Comparison of ENCODE assay signal across 15 cellular contexts in genomic region chr12:9952954-9953729, GRCh38. TPM values are rescaled to one million over a fixed set of nuclear protein-coding genes. Genes with fewer than 3 reads are reported as not detected.
"Had no signal": no experiment of that assay in that cellular context is flagged by ENCODE, and none has a peak within 500 bp of the region (broad histone marks: within the 10 kb centered on the region; RNA-seq: fewer than 3 reads in every experiment).

No MANE protein-coding gene starts in this region.

RNA-seq across cellular contexts. Expression of gene CLEC12A, which starts 18.1 kb away (rescaled TPM):
- total RNA-seq: activated B cell treated with CpG ODN at 0.5 μM for 24 hours; activated CD4-positive, alpha-beta memory T cell treated with anti-CD3 and anti-CD28 coated beads for 36 hours; activated CD4-positive, alpha-beta T cell treated with anti-CD3 and anti-CD28 coated beads for 36 hours; activated CD4-positive, alpha-beta T cell treated with anti-CD3 and anti-CD28 coated beads, Interleukin-2, amount 10 ng/mL, durations not matched to agents 24 days and 14 days; activated CD8-positive, alpha-beta memory T cell treated with anti-CD3 and anti-CD28 coated beads for 36 hours; WTC11 had no signal

RNA-seq across cellular contexts. Expression of gene CLEC2A, which starts 21.0 kb away (rescaled TPM):
- total RNA-seq: activated B cell treated with CpG ODN at 0.5 μM for 24 hours; activated CD4-positive, alpha-beta memory T cell treated with anti-CD3 and anti-CD28 coated beads for 36 hours; activated CD4-positive, alpha-beta memory T cell treated with anti-CD3 and anti-CD28 coated beads, Interleukin-2, amount 10 ng/mL, durations not matched to agents 7 days and 5 days; activated CD4-positive, alpha-beta T cell treated with anti-CD3 and anti-CD28 coated beads for 36 hours; activated CD4-positive, alpha-beta T cell treated with anti-CD3 and anti-CD28 coated beads, Interleukin-2, amount 10 ng/mL, durations not matched to agents 24 days and 14 days; activated CD4-positive, alpha-beta T cell treated with anti-CD3 and anti-CD28 coated beads, Interleukin-2, amount 10 ng/mL, durations not matched to agents 7 days and 5 days; activated CD8-positive, alpha-beta memory T cell treated with anti-CD3 and anti-CD28 coated beads for 36 hours; activated CD8-positive, alpha-beta memory T cell treated with anti-CD3 and anti-CD28 coated beads, Interleukin-2, amount 10 ng/mL, durations not matched to agents 7 days and 5 days; activated CD8-positive, alpha-beta T cell treated with anti-CD3 and anti-CD28 coated beads for 36 hours; activated CD8-positive, alpha-beta T cell treated with anti-CD3 and anti-CD28 coated beads, Interleukin-2, amount 10 ng/mL, durations not matched to agents 7 days and 5 days; T-cell; T-helper 1 cell treated with Interleukin-12 subunit alpha and Interleukin-12 subunit beta and Interleukin-4 antibody, amounts not matched to agents 30 ng/mL and 1 ng/mL, for 36 hours; T-helper 17 cell; T-helper 2 cell treated with Interferon-gamma antibody and Interleukin-4, amounts not matched to agents 100 ng/mL and 5 ng/mL, for 36 hours had no signal

RNA-seq across cellular contexts. Expression of gene CLEC1B, which starts 45.8 kb away (rescaled TPM):
- total RNA-seq: activated B cell treated with CpG ODN at 0.5 μM for 24 hours; activated CD4-positive, alpha-beta memory T cell treated with anti-CD3 and anti-CD28 coated beads for 36 hours; activated CD4-positive, alpha-beta memory T cell treated with anti-CD3 and anti-CD28 coated beads, Interleukin-2, amount 10 ng/mL, durations not matched to agents 7 days and 5 days; activated CD4-positive, alpha-beta T cell treated with anti-CD3 and anti-CD28 coated beads for 36 hours; activated CD4-positive, alpha-beta T cell treated with anti-CD3 and anti-CD28 coated beads, Interleukin-2, amount 10 ng/mL, durations not matched to agents 24 days and 14 days; activated CD4-positive, alpha-beta T cell treated with anti-CD3 and anti-CD28 coated beads, Interleukin-2, amount 10 ng/mL, durations not matched to agents 7 days and 5 days; activated CD8-positive, alpha-beta memory T cell treated with anti-CD3 and anti-CD28 coated beads for 36 hours; activated CD8-positive, alpha-beta memory T cell treated with anti-CD3 and anti-CD28 coated beads, Interleukin-2, amount 10 ng/mL, durations not matched to agents 7 days and 5 days; activated CD8-positive, alpha-beta T cell treated with anti-CD3 and anti-CD28 coated beads for 36 hours; activated CD8-positive, alpha-beta T cell treated with anti-CD3 and anti-CD28 coated beads, Interleukin-2, amount 10 ng/mL, durations not matched to agents 7 days and 5 days; T-helper 1 cell treated with Interleukin-12 subunit alpha and Interleukin-12 subunit beta and Interleukin-4 antibody, amounts not matched to agents 30 ng/mL and 1 ng/mL, for 36 hours; T-helper 2 cell treated with Interferon-gamma antibody and Interleukin-4, amounts not matched to agents 100 ng/mL and 5 ng/mL, for 36 hours; WTC11 had no signal

RNA-seq across cellular contexts. Expression of gene CLEC12B, which starts 57.3 kb away (rescaled TPM):
- total RNA-seq: activated B cell treated with CpG ODN at 0.5 μM for 24 hours; activated CD4-positive, alpha-beta memory T cell treated with anti-CD3 and anti-CD28 coated beads for 36 hours; activated CD4-positive, alpha-beta memory T cell treated with anti-CD3 and anti-CD28 coated beads, Interleukin-2, amount 10 ng/mL, durations not matched to agents 7 days and 5 days; activated CD4-positive, alpha-beta T cell treated with anti-CD3 and anti-CD28 coated beads for 36 hours; activated CD4-positive, alpha-beta T cell treated with anti-CD3 and anti-CD28 coated beads, Interleukin-2, amount 10 ng/mL, durations not matched to agents 24 days and 14 days; activated CD8-positive, alpha-beta memory T cell treated with anti-CD3 and anti-CD28 coated beads for 36 hours; activated CD8-positive, alpha-beta memory T cell treated with anti-CD3 and anti-CD28 coated beads, Interleukin-2, amount 10 ng/mL, durations not matched to agents 7 days and 5 days; activated CD8-positive, alpha-beta T cell treated with anti-CD3 and anti-CD28 coated beads for 36 hours; T-cell; WTC11 had no signal
